In genomic region chr7:71372991-71373390, GRCh38 we compare ENCODE assay signal across 7 cellular contexts.
"Had no signal": no experiment of that assay in that cellular context is flagged by ENCODE, and none has a peak within 500 bp of the region (broad histone marks: within the 10 kb centered on the region; RNA-seq: fewer than 3 reads in every experiment).

No MANE protein-coding gene starts in this region.

- H3K27ac ChIP-seq: GM23248, HL-60 had no signal

- FAIRE-seq: HepG2 had no signal

- DNase-seq: GM23248, GOT3, H7, HCEC 1CT had no signal

- H3K4me1 Mint-ChIP-seq: IgD-negative memory B cell had no signal

- H3K27me3 Mint-ChIP-seq: IgD-negative memory B cell had no signal

- H3K27ac Mint-ChIP-seq: IgD-negative memory B cell had no signal

- H3K4me3 ChIP-seq: GM23248 had no signal

- ATAC-seq: HepG2 had no signal

- H3K4me3 Mint-ChIP-seq: IgD-negative memory B cell had no signal

- H2AFZ ChIP-seq: GM23248 had no signal

- H3K9ac ChIP-seq: GM23248 had no signal
